Comparison of ENCODE assay signal across 12 cellular contexts in genomic region chr10:117363027-117363426, GRCh38. TPM values are rescaled to one million over a fixed set of nuclear protein-coding genes. Genes with fewer than 3 reads are reported as not detected.
DNase-seq lines count a peak whose midpoint lies in the region; TF ChIP-seq lines count a peak whose summit lies in the region.
"Had no signal": no experiment of that assay in that cellular context is flagged by ENCODE, and none has a peak within 500 bp of the region (broad histone marks: within the 10 kb centered on the region; RNA-seq: fewer than 3 reads in every experiment).

No MANE protein-coding gene starts in this region.

- peaks cover 13 to 21% of the 10 kb centered on the region in 2 donors for H3K4me1 ChIP-seq in thyroid gland

- H3K9me3 ChIP-seq in WERI-Rb-1 (ENCODE audit: severe bottlenecking) (no peaks in the 10 kb centered on the region), thyroid gland (no peaks in the 10 kb centered on the region)

- TF ChIP-seq CTCF in GM12865 (IDR thresholded peaks at IDR 0.05; ENCODE audit: insufficient read depth, low read depth, low read length, missing control alignments) (no peak), fibroblast of pulmonary artery (IDR thresholded peaks at IDR 0.05; ENCODE audit: low read length, missing control alignments) (no peak), WERI-Rb-1 (IDR thresholded peaks at IDR 0.05; ENCODE audit: low read depth, low read length) (no peak), thyroid gland (IDR thresholded peaks at IDR 0.05) (no peak)

- 86 to 92% methylated on average over 2 of the region's 2 CpGs for WGBS in thyroid gland, 2 donors

- H3K27ac ChIP-seq in WERI-Rb-1 = no peak overlapping the region
- H3K27ac ChIP-seq in thyroid gland = no peak overlapping the region
- H3K27ac ChIP-seq: skin epidermis had no signal

- peak; percentile 34 for DNase-seq in GM12865 (ENCODE audit: low read depth)
- DNase-seq in H4 (ENCODE audit: low spot score) = peak; percentile 53
- DNase-seq in HT1080 (ENCODE audit: low read depth) = peak; percentile 89
- peak; percentile 29 for DNase-seq in fibroblast of pulmonary artery (ENCODE audit: low read depth)
- DNase-seq in WERI-Rb-1 = no peak
- no peak for DNase-seq in thyroid gland
- DNase-seq in NCI-H146 (lab: John Stamatoyannopoulos, UW) = no peak
- no peak for DNase-seq in activated T-cell treated with anti-CD3 and anti-CD28 coated beads, Interleukin-2, amount 50 U/mL, for 1 hour
- DNase-seq: DND-41, left cardiac atrium, NCI-H446 treated with DMSO at 0.1 percent for 48 hours had no signal

- no peak for TF ChIP-seq POLR2A in thyroid gland (IDR thresholded peaks at IDR 0.05)

- intact Hi-C loops in thyroid gland (cut with DNase I) = no loop called here

- H3K27me3 ChIP-seq in WERI-Rb-1 (ENCODE audit: insufficient read depth, low read depth, severe bottlenecking) = no peaks in the 10 kb centered on the region
- H3K27me3 ChIP-seq in thyroid gland = no peaks in the 10 kb centered on the region

- H3K36me3 ChIP-seq in WERI-Rb-1 = no peaks in the 10 kb centered on the region
- no peaks in the 10 kb centered on the region for H3K36me3 ChIP-seq in thyroid gland

- H3K4me3 ChIP-seq in GM12865 (ENCODE audit: low read depth, low read length) (no peak overlapping the region), fibroblast of pulmonary artery (replicated peaks; ENCODE audit: low read depth, low read length) (no peak overlapping the region), WERI-Rb-1 (ENCODE audit: low read depth, low read length) (no peak overlapping the region), thyroid gland (replicated peaks in 1 of 3) (no peak overlapping the region)
- H3K4me3 ChIP-seq: skin epidermis had no signal

RNA-seq across cellular contexts. Expression of gene PDZD8, which starts 12.2 kb away (rescaled TPM):
- 9.5 and 11.0 TPM in 2 replicates for total RNA-seq in H4 (2014; rRNA removed; shearing (Covaris generic))
- total RNA-seq in HT1080 (2014; rRNA removed; shearing (Covaris generic)) = 16.7 and 26.1 TPM in 2 replicates
- polyA plus RNA-seq in HT1080 (2015; cell fraction: cytosol; rRNA removed) = 23.4 and 33.8 TPM in 2 replicates
- polyA plus RNA-seq in HT1080 (2015; cell fraction: nucleus; rRNA removed) = 16.9 and 17.0 TPM in 2 replicates
- total RNA-seq in thyroid gland = 10 to 100 TPM; 31.3 to 49.0 (median 35.1) TPM

Comparison
In these comparisons a context has a peak if more than half of its experiments do, and no peak if none do; other contexts are left out.
1. DNase-seq: peak in GM12865 (single experiment), H4 (single experiment), HT1080 (single experiment) and fibroblast of pulmonary artery (single experiment); none in WERI-Rb-1 (single experiment), thyroid gland (0 of 2), NCI-H146 (single experiment) and activated T-cell treated with anti-CD3 and anti-CD28 coated beads, Interleukin-2, amount 50 U/mL, for 1 hour (single experiment).